In genomic region chr5:158056426-158056825, GRCh38 we compare ENCODE assay signal across 23 cellular contexts.
DNase-seq lines count a peak whose midpoint lies in the region; ATAC-seq and TF ChIP-seq lines count a peak whose summit lies in the region.
"Had no signal": no experiment of that assay in that cellular context is flagged by ENCODE, and none has a peak within 500 bp of the region (broad histone marks: within the 10 kb centered on the region; RNA-seq: fewer than 3 reads in every experiment).

No MANE protein-coding gene starts in this region.

- DNase-seq in AG10803 (ENCODE audit: low read depth) (peak; percentile 44), RWPE2 (ENCODE audit: low spot score) (no peak), epithelial cell of esophagus (ENCODE audit: low read depth) (peak; percentile 65), foreskin fibroblast (peak; percentile 3 to 45), aorta (no peak), caudate nucleus (lab: John Stamatoyannopoulos, UW) (no peak)
- DNase-seq in stimulated activated CD4-positive, alpha-beta T cell treated with anti-CD3 and anti-CD28 coated beads, Interleukin-2, amount 100 ng/mL, for 24 hours, result no peak
- DNase-seq: activated CD4-positive, alpha-beta memory T cell treated with anti-CD3 and anti-CD28 coated beads, Interleukin-2, amount 10 ng/mL, durations not matched to agents 7 days and 5 days; activated CD4-positive, alpha-beta T cell treated with anti-CD3 and anti-CD28 coated beads for 1 hour; COR-L47; DMS53; dorsolateral prefrontal cortex; GDM1; midbrain; naive thymus-derived CD8-positive, alpha-beta T cell; NCI-H1105; NCI-H1930; NCI-H526 treated with DMSO at 0.1 percent for 48 hours; RPMI8226; stimulated activated naive CD8-positive, alpha-beta T cell treated with anti-CD3 and anti-CD28 coated beads, Interleukin-15, amount 100 ng/mL, for 72 hours had no signal

- no peaks in the 10 kb centered on the region for H3K9me3 ChIP-seq in RWPE2 (ENCODE audit: severe bottlenecking)
- H3K9me3 ChIP-seq in aorta (ENCODE audit: control insufficient read depth, low read length), result peaks cover 1% of the 10 kb centered on the region
- H3K9me3 ChIP-seq: HAP-1 had no signal

- H3K27me3 ChIP-seq in RWPE2 (ENCODE audit: insufficient read depth, poor library complexity, severe bottlenecking) (no peaks in the 10 kb centered on the region), aorta (ENCODE audit: control insufficient read depth in 1 of 2, insufficient read depth in 2 of 2, low read length in 1 of 2) (peaks cover 0 to 3% of the 10 kb centered on the region in 2 donors)

- ATAC-seq in RWPE2 (ENCODE audit: low read depth) (peak; percentile 55), aorta (ENCODE audit: low FRiP score) (no peak), HG03460 (IDR thresholded peaks at IDR 0.05; ENCODE audit: unreplicated experiment) (no peak)
- ATAC-seq: activated T-helper 17 cell treated with anti-CD3 and anti-CD28 coated beads, Interleukin-2, amount 50 U/mL, for 72 hours; naive thymus-derived CD8-positive, alpha-beta T cell; stimulated activated naive CD8-positive, alpha-beta T cell treated with anti-CD3 and anti-CD28 coated beads, Interleukin-15, amount 100 ng/mL, for 72 hours had no signal

- H3K36me3 ChIP-seq in RWPE2 (ENCODE audit: low read depth), result no peaks in the 10 kb centered on the region
- no peaks in the 10 kb centered on the region for H3K36me3 ChIP-seq in aorta (ENCODE audit: control insufficient read depth in 1 of 2, insufficient read depth in 2 of 2, low read length in 1 of 2)
- H3K36me3 ChIP-seq: HAP-1 had no signal

- H3K27ac ChIP-seq in RWPE2 (ENCODE audit: poor library complexity, severe bottlenecking) (peak overlapping the region; percentile 81), aorta (ENCODE audit: low read depth in 1 of 2, low read length in 2 of 2) (no peak overlapping the region), caudate nucleus (ENCODE audit: low read depth, low read length) (no peak overlapping the region)
- H3K27ac ChIP-seq: dorsolateral prefrontal cortex had no signal

- TF ChIP-seq CTCF in AG10803 (conservative IDR thresholded peaks at IDR 0.05; ENCODE audit: low read length) (no peak), RWPE2 (IDR thresholded peaks at IDR 0.05; ENCODE audit: poor library complexity, severe bottlenecking) (no peak), epithelial cell of esophagus (IDR thresholded peaks at IDR 0.05; ENCODE audit: insufficient read depth, low read depth, low read length, missing control alignments) (no peak), foreskin fibroblast (IDR thresholded peaks at IDR 0.05; ENCODE audit: low read depth, low read length) (no peak)

- peaks cover 78% of the 10 kb centered on the region for H3K4me1 ChIP-seq in RWPE2 (ENCODE audit: insufficient read depth, poor library complexity, severe bottlenecking)
- H3K4me1 ChIP-seq in aorta (ENCODE audit: control insufficient read depth in 1 of 2, insufficient read depth in 2 of 2, low read length in 2 of 2), result no peaks in the 10 kb centered on the region
- H3K4me1 ChIP-seq: HAP-1 had no signal

- no peak overlapping the region for H3K4me3 ChIP-seq in AG10803 (ENCODE audit: low read length)
- no peak overlapping the region for H3K4me3 ChIP-seq in RWPE2 (ENCODE audit: severe bottlenecking)
- H3K4me3 ChIP-seq in epithelial cell of esophagus (ENCODE audit: low read length), result no peak overlapping the region
- H3K4me3 ChIP-seq in foreskin fibroblast (ENCODE audit: low read depth in 1 of 2, low read length in 2 of 2), result no peak overlapping the region
- no peak overlapping the region for H3K4me3 ChIP-seq in aorta (ENCODE audit: low read length in 2 of 2)
- H3K4me3 ChIP-seq: dorsolateral prefrontal cortex, HAP-1 had no signal

- intact Hi-C loops in aorta (cut with DNase I), result no loop called here

- 80 to 83% methylated on average over 2 of the region's 2 CpGs for WGBS in aorta, 2 donors

Comparison
In these comparisons a context has a peak if more than half of its experiments do, and no peak if none do; other contexts are left out.
1. DNase-seq: peak in AG10803 (single experiment), epithelial cell of esophagus (single experiment) and foreskin fibroblast (2 of 2); none in RWPE2 (single experiment), aorta (0 of 2), stimulated activated CD4-positive, alpha-beta T cell treated with anti-CD3 and anti-CD28 coated beads, Interleukin-2, amount 100 ng/mL, for 24 hours (0 of 2) and caudate nucleus (0 of 61).